ENCODE assay signal across 21 cellular contexts in genomic region chr19:704447-704741, GRCh38. TPM values are rescaled to one million over a fixed set of nuclear protein-coding genes. Genes with fewer than 3 reads are reported as not detected.
DNase-seq lines count a peak whose midpoint lies in the region; ATAC-seq, FAIRE-seq and TF ChIP-seq lines count a peak whose summit lies in the region.
"Had no signal": no experiment of that assay in that cellular context is flagged by ENCODE, and none has a peak within 500 bp of the region (broad histone marks: within the 10 kb centered on the region; RNA-seq: fewer than 3 reads in every experiment).

No MANE protein-coding gene starts in this region.

- FAIRE-seq in H1 (lab: Jason Lieb, UNC) = no peak
- FAIRE-seq: GM12878, small intestine had no signal

- H2BK120ac ChIP-seq in H1 (replicated peaks; ENCODE audit: low read depth, low read length) = no peak overlapping the region

- H3K9me3 ChIP-seq in DOHH2 (ENCODE audit: control insufficient read depth, insufficient read depth, low read length) (no peaks in the 10 kb centered on the region), HUES6 (ENCODE audit: control insufficient read depth, insufficient read depth, low read depth, low read length) (peaks cover 7% of the 10 kb centered on the region; the same call in 1 of the 2 replicates), H1 (ENCODE audit: insufficient read depth in 2 of 2, low read depth in 1 of 2, low read length in 1 of 2) (no peaks in the 10 kb centered on the region), neural progenitor cell (ENCODE audit: low read depth) (no peaks in the 10 kb centered on the region)
- H3K9me3 ChIP-seq: body of pancreas, colonic mucosa, suprapubic skin had no signal

- CTCF ChIA-PET in H1 (lab: Charles Lee; ENCODE audit: partially characterized antibody) = interaction anchor here (0.7 to 3.7 kb wide), 9 partner anchors 25 to 1933 kb away, joined by 3 to 15 read pairs (median 5); partner anchors contain the start of gene FSTL3

- TF ChIP-seq CTCF in DOHH2 (IDR thresholded peaks at IDR 0.05; ENCODE audit: low read depth, low read length, poor library complexity, severe bottlenecking) (no peak), H1 (IDR thresholded peaks at IDR 0.05; ENCODE audit: control extremely low read depth in 1 of 3, insufficient read depth in 1 of 3, low read depth in 1 of 3, low read length in 3 of 3) (no peak), neural progenitor cell (IDR thresholded peaks at IDR 0.05) (no peak)

- peaks cover 8% of the 10 kb centered on the region for H3K27me3 Mint-ChIP-seq in neural progenitor cell (ENCODE audit: insufficient read depth, low read depth)
- peaks cover 4 to 37% (median 17%) of the 10 kb centered on the region in 5 donors for H3K27me3 Mint-ChIP-seq in naive thymus-derived CD8-positive, alpha-beta T cell

- no peak overlapping the region for H3K23ac ChIP-seq in H1 (ENCODE audit: insufficient read length)

- H4K91ac ChIP-seq in H1 (replicated peaks; ENCODE audit: insufficient read length, low read length) = peak overlapping the region; percentile 91

- peaks cover 3% of the 10 kb centered on the region; the same call in 1 of the 2 replicates for H3K23me2 ChIP-seq in H1 (ENCODE audit: low read depth, low read length)

- H3K27me3 ChIP-seq in DOHH2 (ENCODE audit: control insufficient read depth, low read length) (no peaks in the 10 kb centered on the region), HUES6 (ENCODE audit: control insufficient read depth, insufficient read depth, low read length) (no peaks in the 10 kb centered on the region; the same call in 1 of the 2 replicates), H1 (replicated peaks in 1 of 4; ENCODE audit: control insufficient read depth in 3 of 4, extremely low read depth in 1 of 4, insufficient read depth in 3 of 4, low read length in 3 of 4) (no peaks in the 10 kb centered on the region), neural progenitor cell (peaks cover 16% of the 10 kb centered on the region)

- peak overlapping the region; percentile 32 for H3K4ac ChIP-seq in H1 (replicated peaks; ENCODE audit: insufficient read length, low read depth, low read length)

- peaks cover 11% of the 10 kb centered on the region for H3K4me1 Mint-ChIP-seq in neural progenitor cell
- H3K4me1 Mint-ChIP-seq in naive thymus-derived CD8-positive, alpha-beta T cell = peaks cover 4 to 23% (median 15%) of the 10 kb centered on the region in 4 donors

- peak overlapping the region; percentile 92; the same call in 1 of the 2 replicates for H2BK15ac ChIP-seq in H1 (ENCODE audit: low read length)

- 0 out of 2 replicates have a peak overlapping the region, but pooled peaks have one; percentile 24 for H3K4me3 ChIP-seq in DOHH2 (ENCODE audit: low read length)
- peak overlapping the region; percentile 59 for H3K4me3 ChIP-seq in HUES6 (ENCODE audit: low read depth, low read length)
- H3K4me3 ChIP-seq in H1 (ENCODE audit: extremely low read depth in 1 of 4, insufficient read depth in 2 of 4, low read depth in 3 of 4, low read length in 4 of 4) = peak overlapping the region; percentile 1 to 59 (median 32); a peak in 7 of 8 replicates
- no peak overlapping the region for H3K4me3 ChIP-seq in neural progenitor cell
- H3K4me3 ChIP-seq: body of pancreas, colonic mucosa, GM12878 had no signal

- H3K18ac ChIP-seq in H1 (ENCODE audit: extremely low read depth, low read length) = peak overlapping the region; percentile 78

- no peak overlapping the region for H4K8ac ChIP-seq in H1 (ENCODE audit: extremely low read depth, insufficient read depth, low read length)

- H3K27ac ChIP-seq in DOHH2 (ENCODE audit: low read depth, low read length) (no peak overlapping the region), HUES6 (ENCODE audit: low read depth, low read length) (no peak overlapping the region), H1 (ENCODE audit: low read depth, low read length) (no peak overlapping the region), neural progenitor cell (no peak overlapping the region)
- H3K27ac ChIP-seq: body of pancreas, colonic mucosa, suprapubic skin had no signal

- peaks cover 2% of the 10 kb centered on the region for H3K36me3 Mint-ChIP-seq in neural progenitor cell
- peaks cover 0 to 2% (median 0%) of the 10 kb centered on the region in 3 donors for H3K36me3 Mint-ChIP-seq in naive thymus-derived CD8-positive, alpha-beta T cell
- H3K36me3 Mint-ChIP-seq: activated naive CD4-positive, alpha-beta T cell treated with anti-CD3 and anti-CD28 coated beads, Interleukin-2, amount 50 U/mL, for 24 hours had no signal

- H2AFZ ChIP-seq in H1 (ENCODE audit: low read length) = peak overlapping the region; percentile 100
- peak overlapping the region; percentile 60 for H2AFZ ChIP-seq in neural progenitor cell (replicated peaks)

- no peak overlapping the region for H3K27ac Mint-ChIP-seq in neural progenitor cell
- H3K27ac Mint-ChIP-seq in naive thymus-derived CD8-positive, alpha-beta T cell = peak overlapping the region in 1 of 10 donors; percentile 83
- H3K27ac Mint-ChIP-seq: activated naive CD4-positive, alpha-beta T cell treated with anti-CD3 and anti-CD28 coated beads, Interleukin-2, amount 50 U/mL, for 24 hours had no signal

- H2BK5ac ChIP-seq in H1 (ENCODE audit: low read depth, low read length) = peak overlapping the region; percentile 81; the same call in 1 of the 2 replicates

- no peak overlapping the region for H3K4me3 Mint-ChIP-seq in neural progenitor cell
- H3K4me3 Mint-ChIP-seq in naive thymus-derived CD8-positive, alpha-beta T cell = peak overlapping the region in 3 of 10 donors; percentile 19 to 54 (median 36)
- H3K4me3 Mint-ChIP-seq: activated naive CD4-positive, alpha-beta T cell treated with anti-CD3 and anti-CD28 coated beads, Interleukin-2, amount 50 U/mL, for 24 hours had no signal

- TF ChIP-seq EP300 in H1 (IDR thresholded peaks at IDR 0.05; ENCODE audit: borderline replicate concordance in 1 of 2, low read depth in 2 of 2, low read length in 2 of 2) = peak in 1 of 2 experiments; percentile 55; a peak in 1 of 3 replicates

- H3K79me2 ChIP-seq in DOHH2 (ENCODE audit: control insufficient read depth, low read length) (no peaks in the 10 kb centered on the region), H1 (ENCODE audit: control insufficient read depth in 1 of 2, insufficient read depth in 2 of 2, low read length in 2 of 2) (no peaks in the 10 kb centered on the region), neural progenitor cell (ENCODE audit: low read depth) (peaks cover under 1% of the 10 kb centered on the region)

- no peak for ATAC-seq in HG03095 (IDR thresholded peaks at IDR 0.05; ENCODE audit: unreplicated experiment)
- no peak for ATAC-seq in naive thymus-derived CD8-positive, alpha-beta T cell

- H3F3A ChIP-seq in DOHH2 (ENCODE audit: control insufficient read depth, insufficient read depth) (no peaks in the 10 kb centered on the region), neural progenitor cell (ENCODE audit: low read depth) (peaks cover 22% of the 10 kb centered on the region)

- no peaks in the 10 kb centered on the region for H3K79me1 ChIP-seq in H1 (ENCODE audit: low read depth, low read length)

- H3K36me3 ChIP-seq in DOHH2 (ENCODE audit: control insufficient read depth, low read length) (no peaks in the 10 kb centered on the region), HUES6 (ENCODE audit: control insufficient read depth, insufficient read depth, low read length) (no peaks in the 10 kb centered on the region), H1 (ENCODE audit: control insufficient read depth in 2 of 4, insufficient read depth in 4 of 4, low read length in 3 of 4) (no peaks in the 10 kb centered on the region), neural progenitor cell (no peaks in the 10 kb centered on the region)
- H3K36me3 ChIP-seq: colonic mucosa, suprapubic skin had no signal

- H3K9me3 Mint-ChIP-seq in neural progenitor cell = peaks cover 3% of the 10 kb centered on the region
- H3K9me3 Mint-ChIP-seq in naive thymus-derived CD8-positive, alpha-beta T cell = peaks cover 0 to 7% (median 0%) of the 10 kb centered on the region in 9 donors
- H3K9me3 Mint-ChIP-seq: activated naive CD4-positive, alpha-beta T cell treated with anti-CD3 and anti-CD28 coated beads, Interleukin-2, amount 50 U/mL, for 24 hours had no signal

- no peak overlapping the region for H3K14ac ChIP-seq in H1 (ENCODE audit: insufficient read length)

- no peak overlapping the region for H2AK5ac ChIP-seq in H1 (ENCODE audit: low read depth, low read length)

- H4K5ac ChIP-seq in H1 (ENCODE audit: insufficient read length, low read depth, low read length) = no peak overlapping the region

- TF ChIP-seq POLR2A in H1 (IDR thresholded peaks at IDR 0.05; ENCODE audit: control extremely low read depth in 1 of 2, low read depth in 2 of 2, low read length in 2 of 2) = no peak

- H3K9ac ChIP-seq in HUES6 (ENCODE audit: low read length) (peak overlapping the region; percentile 48), H1 (replicated peaks in 1 of 4; ENCODE audit: extremely low read depth in 1 of 4, low read depth in 3 of 4, low read length in 3 of 4) (no peak overlapping the region), neural progenitor cell (no peak overlapping the region)

- DNase-seq in H1 (ENCODE audit: low read depth in 1 of 2, low spot score in 2 of 2) (no peak), neural progenitor cell (ENCODE audit: low spot score) (no peak), globus pallidus (ENCODE audit: low spot score) (no peak), T1000 (lab: John Stamatoyannopoulos, UW) (no peak)
- no peak for DNase-seq in naive thymus-derived CD8-positive, alpha-beta T cell
- DNase-seq: foreskin melanocyte, NCI-H187, NCI-H446 treated with DMSO at 0.1 percent for 48 hours, SW 1271 had no signal

- no peak overlapping the region for H3K56ac ChIP-seq in H1 (replicated peaks; ENCODE audit: insufficient read length, low read depth, low read length)

- no peaks in the 10 kb centered on the region for H3K9me2 ChIP-seq in DOHH2 (replicated peaks; ENCODE audit: control insufficient read depth, low read length)

- H3K4me2 ChIP-seq in DOHH2 (ENCODE audit: low read length) (peak overlapping the region; percentile 16; the same call in 1 of the 2 replicates), H1 (ENCODE audit: insufficient read depth in 1 of 2, low read depth in 2 of 2, low read length in 2 of 2) (peak overlapping the region; percentile 71 to 100), neural progenitor cell (peak overlapping the region; percentile 25)

- H4K20me1 ChIP-seq in DOHH2 (ENCODE audit: control insufficient read depth, insufficient read depth, low read depth, low read length) = no peaks in the 10 kb centered on the region
- H4K20me1 ChIP-seq in H1 (replicated peaks in 1 of 2; ENCODE audit: control insufficient read depth in 1 of 2, insufficient read depth in 2 of 2, low read length in 2 of 2) = no peaks in the 10 kb centered on the region
- no peaks in the 10 kb centered on the region for H4K20me1 ChIP-seq in neural progenitor cell (ENCODE audit: low read depth)

- TF ChIP-seq RAD21 in H1 (IDR thresholded peaks at IDR 0.05 in 1 of 2, conservative IDR thresholded peaks at IDR 0.05 in 1 of 2; ENCODE audit: low read depth in 2 of 2, low read length in 2 of 2) = no peak

- 42% methylated on average over 14 of the region's 14 CpGs; no CpG with 5 or more reads in 1 of the 2 experiments for whole genome bisulfite sequencing in H1 (ENCODE audit: extremely low coverage in 1 of 2, insufficient coverage in 1 of 2, insufficient read length in 1 of 2, insufficient replicate concordance in 2 of 2, low coverage in 1 of 2, low lambda C conversion rate in 2 of 2, missing lambda C conversion rate in 1 of 2), 2 experiments

- peak overlapping the region; percentile 60; the same call in 1 of the 2 replicates for H2BK12ac ChIP-seq in H1 (ENCODE audit: low read depth, low read length)

- 0 out of 2 replicates have a peak overlapping the region, but pooled peaks have one; percentile 34 for H2BK20ac ChIP-seq in H1 (ENCODE audit: low read length)

- POLR2A ChIA-PET in H1 (lab: Charles Lee; ENCODE audit: partially characterized antibody) = interaction anchor here (0.6 to 2.0 kb wide), 8 partner anchors 21 to 158 kb away, joined by 3 to 11 read pairs (median 3); no protein-coding TSS in a partner anchor
- POLR2A ChIA-PET in naive thymus-derived CD8-positive, alpha-beta T cell (lab: Charles Lee) = no interaction called here

- peaks cover 11% of the 10 kb centered on the region for H3K4me1 ChIP-seq in DOHH2 (ENCODE audit: control insufficient read depth, low read length)
- peaks cover 3% of the 10 kb centered on the region; the same call in 1 of the 2 replicates for H3K4me1 ChIP-seq in HUES6 (ENCODE audit: control insufficient read depth, insufficient read depth, low read length)
- H3K4me1 ChIP-seq in H1 (replicated peaks in 1 of 4; ENCODE audit: control insufficient read depth in 3 of 4, insufficient read depth in 4 of 4, low read length in 3 of 4) = peaks cover 0 to 8% (median 3%) of the 10 kb centered on the region in 4 experiments; a peak in 6 of 7 replicates
- H3K4me1 ChIP-seq in neural progenitor cell = no peaks in the 10 kb centered on the region
- H3K4me1 ChIP-seq: colonic mucosa had no signal

RNA-seq across cellular contexts. Expression of gene PALM, which starts 4.3 kb away (rescaled TPM):
- 16.5 TPM in 2 replicates for total RNA-seq in H1 (2021; fragmentation: NEBNext Ultra II Directional; extraction: Animal tissue kit (Norgen Biotek cat#: 25700))
- polyA plus RNA-seq in H1 (2011; rRNA removed) = 5.7 and 13.0 TPM in 2 replicates
- 6.8 TPM for polyA plus RNA-seq in H1 (2011; cell fraction: cytosol; rRNA removed)
- 10.6 TPM for polyA plus RNA-seq in H1 (2011; cell fraction: nucleus; rRNA removed)
- polyA plus RNA-seq in H1 (2012, experiment 1 of 2) = 10.4 to 27.0 TPM (median 21.8 TPM) in 4 replicates
- polyA plus RNA-seq in H1 (2012, experiment 2 of 2) = 11.9 TPM
- 12.6 TPM for polyA plus RNA-seq in H1 (2013, experiment 1 of 2)
- 14.1 TPM for polyA plus RNA-seq in H1 (2013, experiment 2 of 2)
- polyA minus RNA-seq in H1 (2011; rRNA and poly(A)+ RNA removed) = 1.7 and 1.8 TPM in 2 replicates
- polyA minus RNA-seq in H1 (2011; cell fraction: cytosol; rRNA and poly(A)+ RNA removed) = 5.1 TPM
- 6.4 TPM for polyA minus RNA-seq in H1 (2011; cell fraction: nucleus; rRNA and poly(A)+ RNA removed)
- 13.9 and 40.7 TPM in 2 replicates for total RNA-seq in neural progenitor cell (ENCODE audit: low replicate concordance)
- not detected for total RNA-seq in naive thymus-derived CD8-positive, alpha-beta T cell
- polyA plus RNA-seq in naive thymus-derived CD8-positive, alpha-beta T cell = not detected

RNA-seq across cellular contexts. Expression of gene PRSS57, which starts 9.1 kb away (rescaled TPM):
- not detected in 2 replicates for total RNA-seq in H1 (2021; fragmentation: NEBNext Ultra II Directional; extraction: Animal tissue kit (Norgen Biotek cat#: 25700))
- 0.09 TPM in 1 of 2 replicates, not detected in the other for polyA plus RNA-seq in H1 (2011; rRNA removed)
- polyA plus RNA-seq in H1 (2011; cell fraction: cytosol; rRNA removed) = 0.18 TPM
- polyA plus RNA-seq in H1 (2011; cell fraction: nucleus; rRNA removed) = not detected
- not detected in 4 replicates for polyA plus RNA-seq in H1 (2012, experiment 1 of 2)
- not detected for polyA plus RNA-seq in H1 (2012, experiment 2 of 2)
- 0.04 TPM for polyA plus RNA-seq in H1 (2013, experiment 1 of 2)
- 0.07 TPM for polyA plus RNA-seq in H1 (2013, experiment 2 of 2)
- 0.22 TPM in 1 of 2 replicates, not detected in the other for polyA minus RNA-seq in H1 (2011; rRNA and poly(A)+ RNA removed)
- not detected for polyA minus RNA-seq in H1 (2011; cell fraction: cytosol; rRNA and poly(A)+ RNA removed)
- not detected for polyA minus RNA-seq in H1 (2011; cell fraction: nucleus; rRNA and poly(A)+ RNA removed)
- not detected in 2 replicates for total RNA-seq in neural progenitor cell (ENCODE audit: low replicate concordance)
- not detected for total RNA-seq in naive thymus-derived CD8-positive, alpha-beta T cell
- 1 to 10 TPM in 1 of 3 donors, not detected in 2; 1.2 TPM for polyA plus RNA-seq in naive thymus-derived CD8-positive, alpha-beta T cell
- total RNA-seq: body of pancreas, colonic mucosa, GM12878, myocyte, posterior vena cava, Right ventricle myocardium inferior, suprapubic skin had no signal
- polyA plus RNA-seq: GM12878, small intestine had no signal

RNA-seq across cellular contexts. Expression of gene FSTL3, which starts 28.2 kb away (rescaled TPM):
- total RNA-seq in H1 (2021; fragmentation: NEBNext Ultra II Directional; extraction: Animal tissue kit (Norgen Biotek cat#: 25700)) = 7.5 and 8.1 TPM in 2 replicates
- polyA plus RNA-seq in H1 (2011; rRNA removed) = 11.8 and 18.4 TPM in 2 replicates
- 15.2 TPM for polyA plus RNA-seq in H1 (2011; cell fraction: cytosol; rRNA removed)
- 40.2 TPM for polyA plus RNA-seq in H1 (2011; cell fraction: nucleus; rRNA removed)
- 4.8 to 11.0 TPM (median 9.1 TPM) in 4 replicates for polyA plus RNA-seq in H1 (2012, experiment 1 of 2)
- 6.6 TPM for polyA plus RNA-seq in H1 (2012, experiment 2 of 2)
- 5.0 TPM for polyA plus RNA-seq in H1 (2013, experiment 1 of 2)
- polyA plus RNA-seq in H1 (2013, experiment 2 of 2) = 4.6 TPM
- 1.9 and 2.3 TPM in 2 replicates for polyA minus RNA-seq in H1 (2011; rRNA and poly(A)+ RNA removed)
- 7.6 TPM for polyA minus RNA-seq in H1 (2011; cell fraction: cytosol; rRNA and poly(A)+ RNA removed)
- 7.0 TPM for polyA minus RNA-seq in H1 (2011; cell fraction: nucleus; rRNA and poly(A)+ RNA removed)
- total RNA-seq in neural progenitor cell (ENCODE audit: low replicate concordance) = 2.4 and 21.9 TPM in 2 replicates
- total RNA-seq in naive thymus-derived CD8-positive, alpha-beta T cell = 1 to 10 TPM; 3.0 to 4.2 TPM
- 1 to 10 TPM; 2.4 to 3.2 (median 2.8) TPM for polyA plus RNA-seq in naive thymus-derived CD8-positive, alpha-beta T cell

RNA-seq across cellular contexts. Expression of gene RNF126, which starts 41.4 kb away (rescaled TPM):
- 64.7 and 68.0 TPM in 2 replicates for total RNA-seq in H1 (2021; fragmentation: NEBNext Ultra II Directional; extraction: Animal tissue kit (Norgen Biotek cat#: 25700))
- 21.8 and 56.5 TPM in 2 replicates for polyA plus RNA-seq in H1 (2011; rRNA removed)
- 41.8 TPM for polyA plus RNA-seq in H1 (2011; cell fraction: cytosol; rRNA removed)
- polyA plus RNA-seq in H1 (2011; cell fraction: nucleus; rRNA removed) = 90.9 TPM
- 43.7 to 67.7 TPM (median 63.8 TPM) in 4 replicates for polyA plus RNA-seq in H1 (2012, experiment 1 of 2)
- 52.5 TPM for polyA plus RNA-seq in H1 (2012, experiment 2 of 2)
- polyA plus RNA-seq in H1 (2013, experiment 1 of 2) = 85.5 TPM
- 80.6 TPM for polyA plus RNA-seq in H1 (2013, experiment 2 of 2)
- polyA minus RNA-seq in H1 (2011; rRNA and poly(A)+ RNA removed) = 5.7 and 7.1 TPM in 2 replicates
- polyA minus RNA-seq in H1 (2011; cell fraction: cytosol; rRNA and poly(A)+ RNA removed) = 31.9 TPM
- polyA minus RNA-seq in H1 (2011; cell fraction: nucleus; rRNA and poly(A)+ RNA removed) = 33.1 TPM
- 9.7 and 50.9 TPM in 2 replicates for total RNA-seq in neural progenitor cell (ENCODE audit: low replicate concordance)
- 100 to 1,000 TPM; 122 to 125 TPM for total RNA-seq in naive thymus-derived CD8-positive, alpha-beta T cell
- 10 to 100 TPM; 56.2 to 70.7 (median 61.0) TPM for polyA plus RNA-seq in naive thymus-derived CD8-positive, alpha-beta T cell

RNA-seq across cellular contexts. Expression of gene MISP, which starts 46.5 kb away (rescaled TPM):
- 0.43 and 0.54 TPM in 2 replicates for total RNA-seq in H1 (2021; fragmentation: NEBNext Ultra II Directional; extraction: Animal tissue kit (Norgen Biotek cat#: 25700))
- polyA plus RNA-seq in H1 (2011; rRNA removed) = 0.45 and 0.52 TPM in 2 replicates
- polyA plus RNA-seq in H1 (2011; cell fraction: cytosol; rRNA removed) = 0.45 TPM
- 0.77 TPM for polyA plus RNA-seq in H1 (2011; cell fraction: nucleus; rRNA removed)
- 0.35 to 0.93 TPM (median 0.72 TPM) in 4 replicates for polyA plus RNA-seq in H1 (2012, experiment 1 of 2)
- polyA plus RNA-seq in H1 (2012, experiment 2 of 2) = 0.84 TPM
- polyA plus RNA-seq in H1 (2013, experiment 1 of 2) = 0.26 TPM
- 0.39 TPM for polyA plus RNA-seq in H1 (2013, experiment 2 of 2)
- polyA minus RNA-seq in H1 (2011; rRNA and poly(A)+ RNA removed) = 0.41 and 0.46 TPM in 2 replicates
- polyA minus RNA-seq in H1 (2011; cell fraction: cytosol; rRNA and poly(A)+ RNA removed) = 1.2 TPM
- 0.60 TPM for polyA minus RNA-seq in H1 (2011; cell fraction: nucleus; rRNA and poly(A)+ RNA removed)
- not detected in 2 replicates for total RNA-seq in neural progenitor cell (ENCODE audit: low replicate concordance)
- total RNA-seq in naive thymus-derived CD8-positive, alpha-beta T cell = not detected
- polyA plus RNA-seq in naive thymus-derived CD8-positive, alpha-beta T cell = not detected
- total RNA-seq: GM12878, Right ventricle myocardium inferior had no signal
- polyA plus RNA-seq: GM12878 had no signal

Comparison
In these comparisons a context has a peak if more than half of its experiments do, and no peak if none do; other contexts are left out.
1. H3K4me2 ChIP-seq: peak in every context shown above with its lines; median percentile 86 in H1; 25 in neural progenitor cell; 16 in DOHH2.
2. RNA of gene PALM, which starts 4.3 kb away (total RNA-seq): 16.5 TPM in H1 and 13.9 to 40.7 TPM in neural progenitor cell; not detected in naive thymus-derived CD8-positive, alpha-beta T cell; every median in the first group is over 10 times any median in the second.